33 cellular contexts compared by ENCODE assay signal in the genomic region with DNA sequence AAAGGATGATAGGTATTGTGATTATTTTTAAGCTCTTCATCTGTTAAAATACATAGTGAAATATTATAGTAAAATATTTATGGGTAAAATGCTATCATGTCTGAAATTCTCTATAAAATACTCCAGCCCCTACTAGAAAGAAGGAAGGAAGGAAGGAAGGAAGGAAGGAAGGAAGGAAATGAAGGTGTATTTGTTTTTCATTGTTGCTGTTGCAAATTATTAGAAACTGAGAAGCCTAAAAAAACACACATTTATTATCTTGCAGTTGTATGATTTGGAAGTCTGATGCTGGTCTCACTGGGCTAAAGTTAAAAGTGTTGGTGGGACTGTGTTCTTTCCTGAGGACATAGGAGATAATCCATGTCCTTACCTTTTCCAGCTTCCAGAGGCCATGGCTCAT. TPM values are rescaled to one million over a fixed set of nuclear protein-coding genes. Genes with fewer than 3 reads are reported as not detected.
DNase-seq lines count a peak whose midpoint lies in the region; TF ChIP-seq lines count a peak whose summit lies in the region.
"Had no signal": no experiment of that assay in that cellular context is flagged by ENCODE, and none has a peak within 500 bp of the region (broad histone marks: within the 10 kb centered on the region; RNA-seq: fewer than 3 reads in every experiment).

No MANE protein-coding gene starts in this region.

- H3K27ac ChIP-seq in A673 (ENCODE audit: low read depth, low read length, poor library complexity, severe bottlenecking), result peak overlapping the region; percentile 79
- H3K27ac ChIP-seq in SK-N-MC, result peak overlapping the region; percentile 98
- no peak overlapping the region for H3K27ac ChIP-seq in suprapubic skin
- H3K27ac ChIP-seq: 22Rv1; A549; BLaER1; BLaER1 treated with 17β-estradiol and CSF1 and Interleukin-3, amounts not matched to agents 10 nM and 100 nM; C4-2B had no signal

- TF ChIP-seq CTCF in A673 (conservative IDR thresholded peaks at IDR 0.05; ENCODE audit: low read depth, low read length) (no peak), suprapubic skin (IDR thresholded peaks at IDR 0.05) (no peak)

- no peak overlapping the region for H3K4me3 ChIP-seq in A673 (ENCODE audit: low read depth, low read length, poor library complexity, severe bottlenecking)
- peak overlapping the region; percentile 55 for H3K4me3 ChIP-seq in SK-N-MC
- no peak overlapping the region for H3K4me3 ChIP-seq in suprapubic skin
- H3K4me3 ChIP-seq: A549; BLaER1; BLaER1 treated with 17β-estradiol and CSF1 and Interleukin-3, amounts not matched to agents 10 nM and 100 nM had no signal

- no TSS peak for BruUV-seq in A673 (replicated peaks; lab: Mats Ljungman, UMichigan)

- no peaks in the 10 kb centered on the region for H3K36me3 Mint-ChIP-seq in activated CD4-positive, alpha-beta T cell treated with anti-CD3 and anti-CD28 coated beads, Interleukin-2, amount 10 ng/mL, durations not matched to agents 24 days and 14 days (ENCODE audit: low read depth)
- no peaks in the 10 kb centered on the region for H3K36me3 Mint-ChIP-seq in activated CD4-positive, alpha-beta T cell treated with anti-CD3 and anti-CD28 coated beads, Interleukin-2, amount 10 ng/mL, durations not matched to agents 7 days and 5 days (ENCODE audit: low read depth)
- H3K36me3 Mint-ChIP-seq: CD14-positive monocyte; CD4-positive, alpha-beta memory T cell; CD4-positive, CD25-positive, alpha-beta regulatory T cell; CD8-positive, alpha-beta memory T cell; CD8-positive, alpha-beta T cell had no signal

- H3K9ac ChIP-seq in SK-N-MC (ENCODE audit: insufficient read length), result peak overlapping the region; percentile 54
- H3K9ac ChIP-seq: BLaER1; BLaER1 treated with 17β-estradiol and CSF1 and Interleukin-3, amounts not matched to agents 10 nM and 100 nM had no signal

- no peaks in the 10 kb centered on the region for H3K9me3 ChIP-seq in A673 (ENCODE audit: low read depth, low read length, poor library complexity, severe bottlenecking)
- H3K9me3 ChIP-seq in SK-N-MC (ENCODE audit: low read depth, low read length), result no peaks in the 10 kb centered on the region; the same call in 1 of the 2 replicates
- H3K9me3 ChIP-seq in suprapubic skin, result peaks cover 6% of the 10 kb centered on the region
- H3K9me3 ChIP-seq: A549, BE2C had no signal

- intact Hi-C loops in activated CD4-positive, alpha-beta T cell treated with anti-CD3 and anti-CD28 coated beads, Interleukin-2, amount 10 ng/mL, durations not matched to agents 24 days and 14 days (cut with micrococcal nuclease), result no loop called here
- intact Hi-C loops in A673 (cut with micrococcal nuclease; ENCODE audit: unreplicated experiment), result loop anchor here (5.0 kb wide), 1 partner anchor 315 kb away; no protein-coding TSS in a partner anchor

- no peak overlapping the region for H3K4me3 Mint-ChIP-seq in activated CD4-positive, alpha-beta T cell treated with anti-CD3 and anti-CD28 coated beads, Interleukin-2, amount 10 ng/mL, durations not matched to agents 24 days and 14 days
- H3K4me3 Mint-ChIP-seq in activated CD4-positive, alpha-beta T cell treated with anti-CD3 and anti-CD28 coated beads, Interleukin-2, amount 10 ng/mL, durations not matched to agents 7 days and 5 days, result no peak overlapping the region
- H3K4me3 Mint-ChIP-seq: B cell; CD14-positive monocyte; CD4-positive, alpha-beta memory T cell; CD4-positive, alpha-beta T cell; CD4-positive, CD25-positive, alpha-beta regulatory T cell; CD8-positive, alpha-beta memory T cell; CD8-positive, alpha-beta T cell had no signal

- no peak overlapping the region for H3K27ac Mint-ChIP-seq in activated CD4-positive, alpha-beta T cell treated with anti-CD3 and anti-CD28 coated beads, Interleukin-2, amount 10 ng/mL, durations not matched to agents 24 days and 14 days
- H3K27ac Mint-ChIP-seq in activated CD4-positive, alpha-beta T cell treated with anti-CD3 and anti-CD28 coated beads, Interleukin-2, amount 10 ng/mL, durations not matched to agents 7 days and 5 days, result no peak overlapping the region
- H3K27ac Mint-ChIP-seq: B cell; CD14-positive monocyte; CD4-positive, alpha-beta memory T cell; CD4-positive, alpha-beta T cell; CD4-positive, CD25-positive, alpha-beta regulatory T cell; CD8-positive, alpha-beta memory T cell; CD8-positive, alpha-beta T cell had no signal

- H3K4me1 ChIP-seq in A673 (ENCODE audit: insufficient read depth, low read length, poor library complexity, severe bottlenecking), result peaks cover 8% of the 10 kb centered on the region
- H3K4me1 ChIP-seq in suprapubic skin, result no peaks in the 10 kb centered on the region
- H3K4me1 ChIP-seq: A549; BE2C; BLaER1; BLaER1 treated with 17β-estradiol and CSF1 and Interleukin-3, amounts not matched to agents 10 nM and 100 nM; Caco-2 had no signal

- H3K4me1 Mint-ChIP-seq in activated CD4-positive, alpha-beta T cell treated with anti-CD3 and anti-CD28 coated beads, Interleukin-2, amount 10 ng/mL, durations not matched to agents 24 days and 14 days, result no peaks in the 10 kb centered on the region
- no peaks in the 10 kb centered on the region for H3K4me1 Mint-ChIP-seq in activated CD4-positive, alpha-beta T cell treated with anti-CD3 and anti-CD28 coated beads, Interleukin-2, amount 10 ng/mL, durations not matched to agents 7 days and 5 days
- H3K4me1 Mint-ChIP-seq: B cell; CD14-positive monocyte; CD4-positive, alpha-beta memory T cell; CD4-positive, CD25-positive, alpha-beta regulatory T cell; CD8-positive, alpha-beta memory T cell had no signal

- peak; percentile 9 for DNase-seq in activated CD4-positive, alpha-beta T cell treated with anti-CD3 and anti-CD28 coated beads, Interleukin-2, amount 10 ng/mL, durations not matched to agents 24 days and 14 days
- DNase-seq in activated CD4-positive, alpha-beta T cell treated with anti-CD3 and anti-CD28 coated beads, Interleukin-2, amount 10 ng/mL, durations not matched to agents 7 days and 5 days, result no peak
- DNase-seq in A673 (ENCODE audit: low spot score) (peak; percentile 25), SK-N-MC (ENCODE audit: low read depth, low spot score) (peak; percentile 83), NCI-H524 (lab: John Stamatoyannopoulos, UW) (no peak), suprapubic skin (ENCODE audit: low spot score in 2 of 2) (no peak)
- DNase-seq: 8988T; ACHN; AML-193; BE2C; C1 segment of cervical spinal cord; Caco-2; Calu3; CD4-positive, alpha-beta memory T cell; CD4-positive, alpha-beta T cell; CD4-positive, CD25-positive, alpha-beta regulatory T cell; CD8-positive, alpha-beta memory T cell; CD8-positive, alpha-beta T cell; COR-L47; DMS 273 treated with DMSO at 0.1 percent for 48 hours; DMS153; DMS53; DMS79; DMS79 treated with DMSO at 0.1 percent for 48 hours; DND-41; EL had no signal

- no peak for TF ChIP-seq POLR2A in suprapubic skin (IDR thresholded peaks at IDR 0.05)

- POLR2A ChIA-PET in activated CD4-positive, alpha-beta T cell treated with anti-CD3 and anti-CD28 coated beads, Interleukin-2, amount 10 ng/mL, durations not matched to agents 7 days and 5 days (lab: Charles Lee), result no interaction called here
- POLR2A ChIA-PET in A673 (lab: Charles Lee; ENCODE audit: low non-redundant PET), result no interaction called here

- H3K27me3 Mint-ChIP-seq in activated CD4-positive, alpha-beta T cell treated with anti-CD3 and anti-CD28 coated beads, Interleukin-2, amount 10 ng/mL, durations not matched to agents 24 days and 14 days, result no peaks in the 10 kb centered on the region
- no peaks in the 10 kb centered on the region for H3K27me3 Mint-ChIP-seq in activated CD4-positive, alpha-beta T cell treated with anti-CD3 and anti-CD28 coated beads, Interleukin-2, amount 10 ng/mL, durations not matched to agents 7 days and 5 days
- H3K27me3 Mint-ChIP-seq: B cell; CD4-positive, alpha-beta memory T cell; CD4-positive, alpha-beta T cell; CD4-positive, CD25-positive, alpha-beta regulatory T cell had no signal

- H3K27me3 ChIP-seq in A673 (replicated peaks; ENCODE audit: insufficient read depth, low read depth, low read length, poor library complexity) (no peaks in the 10 kb centered on the region), suprapubic skin (no peaks in the 10 kb centered on the region)
- H3K27me3 ChIP-seq: BLaER1; BLaER1 treated with 17β-estradiol and CSF1 and Interleukin-3, amounts not matched to agents 10 nM and 100 nM had no signal

- TF ChIP-seq EP300 in suprapubic skin (IDR thresholded peaks at IDR 0.05), result no peak

- CTCF ChIA-PET in activated CD4-positive, alpha-beta T cell treated with anti-CD3 and anti-CD28 coated beads, Interleukin-2, amount 10 ng/mL, durations not matched to agents 7 days and 5 days (lab: Charles Lee), result no interaction called here
- CTCF ChIA-PET in A673 (lab: Charles Lee), result no interaction called here

- H3K9me3 Mint-ChIP-seq in activated CD4-positive, alpha-beta T cell treated with anti-CD3 and anti-CD28 coated beads, Interleukin-2, amount 10 ng/mL, durations not matched to agents 24 days and 14 days, result peaks cover 4% of the 10 kb centered on the region
- H3K9me3 Mint-ChIP-seq in activated CD4-positive, alpha-beta T cell treated with anti-CD3 and anti-CD28 coated beads, Interleukin-2, amount 10 ng/mL, durations not matched to agents 7 days and 5 days, result no peaks in the 10 kb centered on the region
- H3K9me3 Mint-ChIP-seq: CD8-positive, alpha-beta T cell had no signal

- H3K36me3 ChIP-seq in A673 (ENCODE audit: insufficient read depth, low read length, poor library complexity, severe bottlenecking), result no peaks in the 10 kb centered on the region
- no peaks in the 10 kb centered on the region for H3K36me3 ChIP-seq in SK-N-MC (ENCODE audit: insufficient read depth, low read length)
- no peaks in the 10 kb centered on the region for H3K36me3 ChIP-seq in suprapubic skin
- H3K36me3 ChIP-seq: BE2C; BLaER1; BLaER1 treated with 17β-estradiol and CSF1 and Interleukin-3, amounts not matched to agents 10 nM and 100 nM had no signal

RNA-seq across cellular contexts. Expression of a gene that starts 47.6 kb away (rescaled TPM):
- total RNA-seq in activated CD4-positive, alpha-beta T cell treated with anti-CD3 and anti-CD28 coated beads, Interleukin-2, amount 10 ng/mL, durations not matched to agents 24 days and 14 days, result not detected in 2 replicates
- not detected for total RNA-seq in activated CD4-positive, alpha-beta T cell treated with anti-CD3 and anti-CD28 coated beads, Interleukin-2, amount 10 ng/mL, durations not matched to agents 7 days and 5 days
- total RNA-seq in A673 (2021) (41.0 and 50.7 TPM in 2 replicates), suprapubic skin (10 to 100 TPM in 1 of 4 donors, 1 to 10 TPM in 3; 4.3 to 14.1 (median 7.4) TPM)
- total RNA-seq: B cell; CD4-positive, alpha-beta memory T cell; CD4-positive, alpha-beta T cell; CD4-positive, CD25-positive, alpha-beta regulatory T cell; CD8-positive, alpha-beta memory T cell; CD8-positive, alpha-beta T cell had no signal

Comparison
In these comparisons a context has a peak if more than half of its experiments do, and no peak if none do; other contexts are left out.
1. DNase-seq: peak in activated CD4-positive, alpha-beta T cell treated with anti-CD3 and anti-CD28 coated beads, Interleukin-2, amount 10 ng/mL, durations not matched to agents 24 days and 14 days (single experiment), A673 (single experiment) and SK-N-MC (single experiment); none in activated CD4-positive, alpha-beta T cell treated with anti-CD3 and anti-CD28 coated beads, Interleukin-2, amount 10 ng/mL, durations not matched to agents 7 days and 5 days (single experiment), NCI-H524 (0 of 2) and suprapubic skin (0 of 2).